Comparison of ENCODE assay signal across 8 cellular contexts in the genomic region with DNA sequence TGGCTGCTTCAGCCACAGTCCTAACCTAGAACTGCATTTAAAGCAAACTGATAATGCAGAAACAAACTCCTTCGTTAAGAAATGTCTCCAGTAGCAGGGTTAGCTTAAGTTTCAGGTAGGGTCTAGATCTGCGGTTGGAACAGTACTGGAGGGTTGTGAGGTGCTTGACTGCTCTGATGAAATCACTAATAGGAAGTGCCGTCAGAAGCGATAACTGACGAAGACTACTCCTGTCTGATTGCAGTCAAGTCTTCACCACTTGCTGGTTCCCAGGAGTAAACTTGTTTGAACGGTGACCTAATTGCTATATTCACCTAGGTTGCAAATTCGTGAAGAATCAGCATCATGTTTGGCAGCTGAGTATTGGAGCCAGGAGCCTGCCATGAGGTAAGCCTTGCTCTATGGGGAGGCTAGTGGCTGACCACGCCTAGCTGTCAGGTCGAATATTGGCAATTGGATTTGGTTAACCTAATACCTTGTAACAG. TPM values are rescaled to one million over a fixed set of nuclear protein-coding genes. Genes with fewer than 3 reads are reported as not detected.
DNase-seq lines count a peak whose midpoint lies in the region; ATAC-seq and TF ChIP-seq lines count a peak whose summit lies in the region.

No MANE protein-coding gene starts in this region.

- peak overlapping the region; percentile 98 for H3K27ac Mint-ChIP-seq in chondrocyte (ENCODE audit: unreplicated experiment)

- peak overlapping the region; percentile 97 for H3K9ac ChIP-seq in OCI-LY1 (ENCODE audit: low read length)

- peak; percentile 61 for DNase-seq in GM12865 (ENCODE audit: low read depth)
- no peak for DNase-seq in chondrocyte (ENCODE audit: low spot score)
- no peak for DNase-seq in GOT3 (lab: John Stamatoyannopoulos, UW)
- no peak for DNase-seq in NCI-H2107 (lab: John Stamatoyannopoulos, UW)
- DNase-seq in RPMI8226, result no peak

- H3K36me3 ChIP-seq in OCI-LY1 (ENCODE audit: insufficient read depth, low read length) (peaks cover 60% of the 10 kb centered on the region), muscle layer of duodenum (ENCODE audit: control insufficient read depth in 1 of 2, insufficient read depth in 2 of 2, low read length in 2 of 2) (peaks cover 32% of the 10 kb centered on the region in 2 donors)

- H3K36me3 Mint-ChIP-seq in chondrocyte (ENCODE audit: low read depth), result peaks cover 20% of the 10 kb centered on the region

- TF ChIP-seq CTCF in GM12865 (IDR thresholded peaks at IDR 0.05; ENCODE audit: insufficient read depth, low read depth, low read length, missing control alignments), result no peak
- TF ChIP-seq CTCF in OCI-LY1 (IDR thresholded peaks at IDR 0.05; ENCODE audit: low read length), result no peak
- TF ChIP-seq CTCF in chondrocyte (IDR thresholded peaks at IDR 0.05), result no peak

- peaks cover 24% of the 10 kb centered on the region for H3K79me2 ChIP-seq in OCI-LY1 (ENCODE audit: insufficient read depth, low read length)

- H3K9me2 ChIP-seq in OCI-LY1 (ENCODE audit: low read depth, low read length), result no peaks in the 10 kb centered on the region

- H3K4me1 Mint-ChIP-seq in chondrocyte (ENCODE audit: low read depth), result peaks cover 48% of the 10 kb centered on the region

- no peak overlapping the region for H2AFZ ChIP-seq in OCI-LY1 (ENCODE audit: low read length)

- H3K27me3 ChIP-seq in OCI-LY1 (ENCODE audit: insufficient read depth, low read length) (no peaks in the 10 kb centered on the region), muscle layer of duodenum (ENCODE audit: low read depth, low read length) (no peaks in the 10 kb centered on the region)

- H3K4me3 Mint-ChIP-seq in chondrocyte (ENCODE audit: unreplicated experiment), result peak overlapping the region; percentile 96

- peak overlapping the region; percentile 79 for H3K27ac ChIP-seq in OCI-LY1 (ENCODE audit: low read depth, low read length, poor library complexity, severe bottlenecking)
- H3K27ac ChIP-seq in muscle layer of duodenum (ENCODE audit: low read length), result peak overlapping the region; percentile 86

- no peak for ATAC-seq in GM21576 (IDR thresholded peaks at IDR 0.05; ENCODE audit: unreplicated experiment)

- peak overlapping the region; percentile 77 for H3K4me3 ChIP-seq in GM12865 (ENCODE audit: low read depth, low read length)
- H3K4me3 ChIP-seq in OCI-LY1 (ENCODE audit: low read depth, low read length, poor library complexity, severe bottlenecking), result peak overlapping the region; percentile 93
- peak overlapping the region; percentile 86 to 93 for H3K4me3 ChIP-seq in muscle layer of duodenum (ENCODE audit: low read depth in 1 of 2, low read length in 2 of 2)

- no peaks in the 10 kb centered on the region for H4K20me1 ChIP-seq in OCI-LY1 (ENCODE audit: insufficient read depth, low read length)

- H3K27me3 Mint-ChIP-seq in chondrocyte (ENCODE audit: low read depth), result no peaks in the 10 kb centered on the region

- no peaks in the 10 kb centered on the region for H3F3A ChIP-seq in OCI-LY1 (ENCODE audit: insufficient read depth, low read length)

- H3K4me1 ChIP-seq in OCI-LY1 (ENCODE audit: insufficient read depth, low read length, severe bottlenecking) (peaks cover 44% of the 10 kb centered on the region), muscle layer of duodenum (ENCODE audit: control insufficient read depth in 1 of 2, insufficient read depth in 2 of 2, low read length in 2 of 2) (peaks cover 8 to 33% of the 10 kb centered on the region in 2 donors)

- H3K9me3 ChIP-seq in OCI-LY1 (ENCODE audit: low read length) (no peaks in the 10 kb centered on the region), muscle layer of duodenum (ENCODE audit: control insufficient read depth in 1 of 2, low read length in 2 of 2) (no peaks in the 10 kb centered on the region)

- H3K4me2 ChIP-seq in OCI-LY1 (ENCODE audit: low read length), result peak overlapping the region; percentile 67

- no peaks in the 10 kb centered on the region for H3K9me3 Mint-ChIP-seq in chondrocyte (ENCODE audit: low read depth)

RNA-seq across cellular contexts. Expression of a gene that starts 24.5 kb away (rescaled TPM):
- 1.6 to 47.6 TPM (median 43.5 TPM) in 3 replicates for total RNA-seq in chondrocyte

RNA-seq across cellular contexts. Expression of a gene that starts 52.1 kb away (rescaled TPM):
- total RNA-seq in chondrocyte, result 2.2 to 4.1 TPM (median 2.3 TPM) in 3 replicates

RNA-seq across cellular contexts. Expression of a gene that starts 59.0 kb away (rescaled TPM):
- total RNA-seq in chondrocyte, result 1,031 to 1,215 TPM (median 1,058 TPM) in 3 replicates
